24 cellular contexts compared by ENCODE assay signal in genomic region chr4:110977554-110977953, GRCh38.
"Had no signal": no experiment of that assay in that cellular context is flagged by ENCODE, and none has a peak within 500 bp of the region (broad histone marks: within the 10 kb centered on the region; RNA-seq: fewer than 3 reads in every experiment).

No MANE protein-coding gene starts in this region.

- H3K4me3 Mint-ChIP-seq: mesothelial cell of epicardium; naive B cell; natural killer cell treated with Interleukin-12 subunit alpha and Interleukin-12 subunit beta and Interleukin-15 and Interleukin-18, amount 100 ng/mL, for 72 hours; neural crest cell; stimulated activated effector memory CD8-positive, alpha-beta T cell treated with anti-CD3 and anti-CD28 coated beads, Interleukin-12 subunit alpha, Interleukin-12 subunit beta, amount 100 ng/mL, for 72 hours had no signal

- ATAC-seq: esophagus mucosa; left lobe of liver; mucosa of descending colon; natural killer cell treated with Interleukin-12 subunit alpha and Interleukin-12 subunit beta and Interleukin-15 and Interleukin-18, amount 100 ng/mL, for 72 hours; pancreas; right lobe of liver; stimulated activated effector memory CD8-positive, alpha-beta T cell treated with anti-CD3 and anti-CD28 coated beads, Interleukin-12 subunit alpha, Interleukin-12 subunit beta, amount 100 ng/mL, for 72 hours had no signal

- H3K4me3 ChIP-seq: dorsolateral prefrontal cortex, lung, mucosa of descending colon, pancreas, right lobe of liver, stomach, thyroid gland, vagina had no signal

- H3K4me1 Mint-ChIP-seq: mesothelial cell of epicardium; naive B cell; neural crest cell; stimulated activated effector memory CD8-positive, alpha-beta T cell treated with anti-CD3 and anti-CD28 coated beads, Interleukin-12 subunit alpha, Interleukin-12 subunit beta, amount 100 ng/mL, for 72 hours had no signal

- H3K27me3 Mint-ChIP-seq: naive B cell; natural killer cell treated with Interleukin-12 subunit alpha and Interleukin-12 subunit beta and Interleukin-15 and Interleukin-18, amount 100 ng/mL, for 72 hours had no signal

- H3K9me3 Mint-ChIP-seq: neural crest cell; stimulated activated effector memory CD8-positive, alpha-beta T cell treated with anti-CD3 and anti-CD28 coated beads, Interleukin-12 subunit alpha, Interleukin-12 subunit beta, amount 100 ng/mL, for 72 hours had no signal

- H3K36me3 Mint-ChIP-seq: mesothelial cell of epicardium; naive B cell; natural killer cell treated with Interleukin-12 subunit alpha and Interleukin-12 subunit beta and Interleukin-15 and Interleukin-18, amount 100 ng/mL, for 72 hours; stimulated activated effector memory CD8-positive, alpha-beta T cell treated with anti-CD3 and anti-CD28 coated beads, Interleukin-12 subunit alpha, Interleukin-12 subunit beta, amount 100 ng/mL, for 72 hours had no signal

- DNase-seq: dorsolateral prefrontal cortex; effector CD4-positive, alpha-beta T cell; foreskin melanocyte; head of caudate nucleus; islet precursor cell; mesenchymal stem cell; mucosa of descending colon; naive B cell; pancreas; right lobe of liver; stimulated activated CD4-positive, alpha-beta T cell treated with anti-CD3 and anti-CD28 coated beads, Interleukin-2, amount 100 ng/mL, for 24 hours; stimulated activated CD4-positive, alpha-beta T cell treated with anti-CD3 and anti-CD28 coated beads, Interleukin-4, amount 100 ng/mL, for 24 hours; stimulated activated naive CD4-positive, alpha-beta T cell treated with Interleukin-2 at 50 U/mL for 16 hours; stomach; thyroid gland; trophoblast cell had no signal

- H3K27ac Mint-ChIP-seq: mesothelial cell of epicardium; naive B cell; natural killer cell treated with Interleukin-12 subunit alpha and Interleukin-12 subunit beta and Interleukin-15 and Interleukin-18, amount 100 ng/mL, for 72 hours; stimulated activated effector memory CD8-positive, alpha-beta T cell treated with anti-CD3 and anti-CD28 coated beads, Interleukin-12 subunit alpha, Interleukin-12 subunit beta, amount 100 ng/mL, for 72 hours had no signal
